In genomic region chr18:60123031-60123430, GRCh38 we compare ENCODE assay signal across 26 cellular contexts.
"Had no signal": no experiment of that assay in that cellular context is flagged by ENCODE, and none has a peak within 500 bp of the region (broad histone marks: within the 10 kb centered on the region; RNA-seq: fewer than 3 reads in every experiment).

No MANE protein-coding gene starts in this region.

- H3K4me1 Mint-ChIP-seq: activated B cell treated with CpG ODN at 0.5 μM for 24 hours; activated CD4-positive, alpha-beta T cell treated with anti-CD3 and anti-CD28 coated beads, Interleukin-2, amount 10 ng/mL, durations not matched to agents 7 days and 5 days; activated naive CD4-positive, alpha-beta T cell treated with anti-CD3 and anti-CD28 coated beads, Interleukin-2, amount 10 ng/mL, durations not matched to agents 7 days and 5 days; activated naive CD8-positive, alpha-beta T cell treated with anti-CD3 and anti-CD28 coated beads for 36 hours; activated T-helper 17 cell treated with anti-CD3 and anti-CD28 coated beads, Interleukin-2, amount 50 U/mL, for 72 hours had no signal

- DNase-seq: activated B cell treated with CpG ODN at 0.5 μM for 24 hours; activated CD4-positive, alpha-beta memory T cell treated with anti-CD3 and anti-CD28 coated beads for 36 hours; activated CD4-positive, alpha-beta T cell treated with anti-CD3 and anti-CD28 coated beads for 1 hour; activated CD4-positive, alpha-beta T cell treated with anti-CD3 and anti-CD28 coated beads, Interleukin-2, amount 10 ng/mL, durations not matched to agents 7 days and 5 days; activated CD8-positive, alpha-beta memory T cell treated with anti-CD3 and anti-CD28 coated beads for 24 hours; activated gamma-delta T cell treated with Interleukin-2 at 50 U/mL for 16 hours; activated naive CD4-positive, alpha-beta T cell treated with anti-CD3 and anti-CD28 coated beads, Interleukin-2, amount 10 ng/mL, durations not matched to agents 7 days and 5 days; activated naive CD8-positive, alpha-beta T cell treated with anti-CD3 and anti-CD28 coated beads for 36 hours; activated T-cell treated with anti-CD3 and anti-CD28 coated beads for 4 hours; activated T-cell treated with anti-CD3 and anti-CD28 coated beads, Interleukin-2, amount 50 U/mL, for 48 hours; central memory CD4-positive, alpha-beta T cell; NCI-H1092; NCI-H1417 treated with DMSO at 0.1 percent for 48 hours; NCI-H1694; NCI-H2029; NCI-H2107; NCI-H2171 treated with DMSO at 0.1 percent for 48 hours; NCI-H226; NCI-H510A; NCI-H69; PC-3; SHP77 treated with DMSO at 0.1 percent for 48 hours; T-helper 2 cell; T1000 had no signal

- H3K4me3 Mint-ChIP-seq: activated B cell treated with CpG ODN at 0.5 μM for 24 hours; activated CD4-positive, alpha-beta memory T cell treated with anti-CD3 and anti-CD28 coated beads for 36 hours; activated CD4-positive, alpha-beta T cell treated with anti-CD3 and anti-CD28 coated beads, Interleukin-2, amount 10 ng/mL, durations not matched to agents 7 days and 5 days; activated naive CD4-positive, alpha-beta T cell treated with anti-CD3 and anti-CD28 coated beads, Interleukin-2, amount 10 ng/mL, durations not matched to agents 7 days and 5 days; activated naive CD8-positive, alpha-beta T cell treated with anti-CD3 and anti-CD28 coated beads for 36 hours; activated T-helper 17 cell treated with anti-CD3 and anti-CD28 coated beads, Interleukin-2, amount 50 U/mL, for 72 hours had no signal

- ATAC-seq: activated T-helper 17 cell treated with anti-CD3 and anti-CD28 coated beads, Interleukin-2, amount 50 U/mL, for 72 hours; PC-3 had no signal

- H3K27ac ChIP-seq: KMS-11 had no signal

- H3K36me3 Mint-ChIP-seq: activated CD4-positive, alpha-beta memory T cell treated with anti-CD3 and anti-CD28 coated beads for 36 hours; activated naive CD4-positive, alpha-beta T cell treated with anti-CD3 and anti-CD28 coated beads, Interleukin-2, amount 10 ng/mL, durations not matched to agents 7 days and 5 days; activated naive CD8-positive, alpha-beta T cell treated with anti-CD3 and anti-CD28 coated beads for 36 hours had no signal

- H3K27ac Mint-ChIP-seq: activated B cell treated with CpG ODN at 0.5 μM for 24 hours; activated CD4-positive, alpha-beta memory T cell treated with anti-CD3 and anti-CD28 coated beads for 36 hours; activated CD4-positive, alpha-beta T cell treated with anti-CD3 and anti-CD28 coated beads, Interleukin-2, amount 10 ng/mL, durations not matched to agents 7 days and 5 days; activated naive CD4-positive, alpha-beta T cell treated with anti-CD3 and anti-CD28 coated beads, Interleukin-2, amount 10 ng/mL, durations not matched to agents 7 days and 5 days; activated naive CD8-positive, alpha-beta T cell treated with anti-CD3 and anti-CD28 coated beads for 36 hours; activated T-helper 17 cell treated with anti-CD3 and anti-CD28 coated beads, Interleukin-2, amount 50 U/mL, for 72 hours had no signal

- H3K27me3 Mint-ChIP-seq: activated B cell treated with CpG ODN at 0.5 μM for 24 hours; activated CD4-positive, alpha-beta memory T cell treated with anti-CD3 and anti-CD28 coated beads for 36 hours; activated naive CD4-positive, alpha-beta T cell treated with anti-CD3 and anti-CD28 coated beads, Interleukin-2, amount 10 ng/mL, durations not matched to agents 7 days and 5 days; activated naive CD8-positive, alpha-beta T cell treated with anti-CD3 and anti-CD28 coated beads for 36 hours; activated T-helper 17 cell treated with anti-CD3 and anti-CD28 coated beads, Interleukin-2, amount 50 U/mL, for 72 hours had no signal

- H3K9me3 Mint-ChIP-seq: activated CD4-positive, alpha-beta memory T cell treated with anti-CD3 and anti-CD28 coated beads for 36 hours; activated CD4-positive, alpha-beta T cell treated with anti-CD3 and anti-CD28 coated beads, Interleukin-2, amount 10 ng/mL, durations not matched to agents 7 days and 5 days; activated naive CD4-positive, alpha-beta T cell treated with anti-CD3 and anti-CD28 coated beads, Interleukin-2, amount 10 ng/mL, durations not matched to agents 7 days and 5 days; activated naive CD8-positive, alpha-beta T cell treated with anti-CD3 and anti-CD28 coated beads for 36 hours had no signal
